In genomic region chr15:34619151-34619550, GRCh38 we compare ENCODE assay signal across 25 cellular contexts.
"Had no signal": no experiment of that assay in that cellular context is flagged by ENCODE, and none has a peak within 500 bp of the region (broad histone marks: within the 10 kb centered on the region; RNA-seq: fewer than 3 reads in every experiment).

No MANE protein-coding gene starts in this region.

- ATAC-seq: stimulated activated effector memory CD8-positive, alpha-beta T cell treated with anti-CD3 and anti-CD28 coated beads, Interleukin-12 subunit alpha, Interleukin-12 subunit beta, amount 100 ng/mL, for 72 hours; stimulated activated memory B cell treated with anti-CD40 and anti-IgM and Interleukin-4, amounts not matched to agents 10 μg/mL and 1 μg/mL and 100 μg/mL, for 72 hours; stimulated activated naive B cell treated with anti-CD40 and anti-IgM and Interleukin-4, amounts not matched to agents 10 μg/mL and 1 μg/mL and 100 μg/mL, for 72 hours; stimulated activated naive CD8-positive, alpha-beta T cell treated with anti-CD3 and anti-CD28 coated beads, Interleukin-15, amount 100 ng/mL, for 72 hours; stimulated activated naive CD8-positive, alpha-beta T cell treated with anti-CD3 and anti-CD28 coated beads, Interleukin-15, Interleukin-2, amounts not matched to agents 100 U/mL and 50 U/mL, for 24 hours; upper lobe of right lung had no signal

- H3K4me1 ChIP-seq: testis, thyroid gland, tibial artery, tibial nerve, transverse colon, upper lobe of left lung, upper lobe of right lung, uterus, vagina had no signal

- H3K36me3 ChIP-seq: stomach, suprapubic skin, thoracic aorta, thyroid gland, tibial artery, tibial nerve, transverse colon, upper lobe of left lung, upper lobe of right lung, uterus, vagina had no signal

- DNase-seq: stimulated activated CD4-positive, alpha-beta T cell treated with anti-CD3 and anti-CD28 coated beads, Interleukin-2, amount 100 ng/mL, for 48 hours; stimulated activated CD4-positive, alpha-beta T cell treated with anti-CD3 and anti-CD28 coated beads, Interleukin-4, amount 100 ng/mL, for 1 hour; stimulated activated CD4-positive, alpha-beta T cell treated with anti-CD3 and anti-CD28 coated beads, Interleukin-4, amount 100 ng/mL, for 24 hours; stimulated activated CD4-positive, alpha-beta T cell treated with anti-CD3 and anti-CD28 coated beads, Interleukin-4, amount 100 ng/mL, for 4 hours; stimulated activated CD8-positive, alpha-beta memory T cell treated with anti-CD3 and anti-CD28 coated beads, Interleukin-4, amount 100 ng/mL, for 48 hours; stimulated activated naive B cell treated with anti-CD40 and anti-IgM and Interleukin-4, amounts not matched to agents 10 μg/mL and 1 μg/mL and 100 μg/mL, for 72 hours; stimulated activated naive CD4-positive, alpha-beta T cell; stimulated activated naive CD4-positive, alpha-beta T cell treated with Interleukin-2 at 50 U/mL for 16 hours; stimulated activated naive CD8-positive, alpha-beta T cell treated with anti-CD3 and anti-CD28 coated beads, Interleukin-15, amount 100 ng/mL, for 72 hours; stimulated activated naive CD8-positive, alpha-beta T cell treated with anti-CD3 and anti-CD28 coated beads, Interleukin-15, Interleukin-2, amounts not matched to agents 100 U/mL and 50 U/mL, for 24 hours; stomach; substantia nigra; testis; thyroid gland; tibial artery; transverse colon; upper lobe of left lung; upper lobe of right lung; uterus had no signal

- H3K9me3 ChIP-seq: stomach, suprapubic skin, testis, thoracic aorta, thyroid gland, tibial artery, tibial nerve, transverse colon, upper lobe of left lung, upper lobe of right lung, uterus, vagina had no signal

- H3K4me3 ChIP-seq: stomach, suprapubic skin, testis, thoracic aorta, thyroid gland, tibial artery, tibial nerve, transverse colon, upper lobe of left lung, upper lobe of right lung, uterus, vagina had no signal

- H3K27ac ChIP-seq: stomach, suprapubic skin, testis, thoracic aorta, thyroid gland, tibial artery, tibial nerve, transverse colon, upper lobe of left lung, upper lobe of right lung, uterus, vagina had no signal

- H3K27me3 ChIP-seq: testis, thyroid gland, tibial artery, tibial nerve, transverse colon, upper lobe of left lung, vagina had no signal
